ENCODE assay signal across 25 cellular contexts in the genomic region with DNA sequence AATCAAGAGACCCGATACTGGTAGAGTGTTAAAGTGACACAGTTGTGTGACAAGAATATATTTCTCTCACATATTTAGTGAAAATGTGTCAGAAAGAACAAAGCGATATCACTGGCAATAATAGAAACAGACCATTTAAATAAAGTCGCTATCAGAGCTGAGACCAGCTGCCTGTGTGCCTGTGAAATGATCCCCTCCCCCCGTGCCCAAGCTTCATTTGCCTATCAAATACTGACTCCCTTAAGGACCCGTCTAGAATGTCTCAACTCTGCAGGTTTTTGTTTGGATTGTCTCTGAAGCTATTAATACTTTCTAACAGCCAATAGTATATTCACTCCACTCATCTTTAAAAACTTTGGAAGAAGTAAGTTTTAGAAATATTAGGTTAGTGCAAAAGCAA.
"Had no signal": no experiment of that assay in that cellular context is flagged by ENCODE, and none has a peak within 500 bp of the region (broad histone marks: within the 10 kb centered on the region; RNA-seq: fewer than 3 reads in every experiment).

No MANE protein-coding gene starts in this region.

- H3K4me3 Mint-ChIP-seq: activated CD4-positive, alpha-beta T cell treated with anti-CD3 and anti-CD28 coated beads, Interleukin-2, amount 10 ng/mL, durations not matched to agents 7 days and 5 days; activated CD8-positive, alpha-beta memory T cell treated with anti-CD3 and anti-CD28 coated beads, Interleukin-2, amount 10 ng/mL, durations not matched to agents 7 days and 5 days; activated CD8-positive, alpha-beta T cell treated with anti-CD3 and anti-CD28 coated beads for 36 hours; activated naive CD8-positive, alpha-beta T cell treated with anti-CD3 and anti-CD28 coated beads, Interleukin-2, amount 50 U/mL, for 24 hours; naive thymus-derived CD8-positive, alpha-beta T cell; neural progenitor cell; stimulated activated naive B cell treated with anti-CD40 and anti-IgM and Interleukin-4, amounts not matched to agents 10 μg/mL and 1 μg/mL and 100 μg/mL, for 72 hours had no signal

- ATAC-seq: activated CD4-positive, CD25-positive, alpha-beta regulatory T cell treated with anti-CD3 and anti-CD28 coated beads, Interleukin-2, amount 50 U/mL, for 24 hours; activated CD8-positive, alpha-beta memory T cell treated with anti-CD3 and anti-CD28 coated beads, Interleukin-2, amount 10 ng/mL, durations not matched to agents 7 days and 5 days; activated CD8-positive, alpha-beta T cell treated with anti-CD3 and anti-CD28 coated beads for 36 hours; activated naive CD8-positive, alpha-beta T cell treated with anti-CD3 and anti-CD28 coated beads, Interleukin-2, amount 50 U/mL, for 24 hours; body of pancreas; foreskin keratinocyte; left lobe of liver; lower lobe of right lung; naive thymus-derived CD8-positive, alpha-beta T cell; stimulated activated naive B cell treated with anti-CD40 and anti-IgM and Interleukin-4, amounts not matched to agents 10 μg/mL and 1 μg/mL and 100 μg/mL, for 72 hours had no signal

- H3K9me3 Mint-ChIP-seq: activated CD4-positive, alpha-beta T cell treated with anti-CD3 and anti-CD28 coated beads, Interleukin-2, amount 10 ng/mL, durations not matched to agents 7 days and 5 days; activated CD8-positive, alpha-beta T cell treated with anti-CD3 and anti-CD28 coated beads for 36 hours; activated naive CD8-positive, alpha-beta T cell treated with anti-CD3 and anti-CD28 coated beads, Interleukin-2, amount 50 U/mL, for 24 hours; neural progenitor cell; stimulated activated naive B cell treated with anti-CD40 and anti-IgM and Interleukin-4, amounts not matched to agents 10 μg/mL and 1 μg/mL and 100 μg/mL, for 72 hours had no signal

- H3K27ac Mint-ChIP-seq: activated CD4-positive, alpha-beta T cell treated with anti-CD3 and anti-CD28 coated beads, Interleukin-2, amount 10 ng/mL, durations not matched to agents 7 days and 5 days; activated CD8-positive, alpha-beta memory T cell treated with anti-CD3 and anti-CD28 coated beads, Interleukin-2, amount 10 ng/mL, durations not matched to agents 7 days and 5 days; activated CD8-positive, alpha-beta T cell treated with anti-CD3 and anti-CD28 coated beads for 36 hours; activated naive CD8-positive, alpha-beta T cell treated with anti-CD3 and anti-CD28 coated beads, Interleukin-2, amount 50 U/mL, for 24 hours; stimulated activated naive B cell treated with anti-CD40 and anti-IgM and Interleukin-4, amounts not matched to agents 10 μg/mL and 1 μg/mL and 100 μg/mL, for 72 hours had no signal

- H3K27me3 Mint-ChIP-seq: activated CD8-positive, alpha-beta T cell treated with anti-CD3 and anti-CD28 coated beads for 36 hours; activated naive CD8-positive, alpha-beta T cell treated with anti-CD3 and anti-CD28 coated beads, Interleukin-2, amount 50 U/mL, for 24 hours had no signal

- DNase-seq: activated CD4-positive, alpha-beta T cell treated with anti-CD3 and anti-CD28 coated beads, Interleukin-2, amount 10 ng/mL, durations not matched to agents 7 days and 5 days; activated CD8-positive, alpha-beta memory T cell treated with anti-CD3 and anti-CD28 coated beads, Interleukin-2, amount 10 ng/mL, durations not matched to agents 7 days and 5 days; activated CD8-positive, alpha-beta T cell treated with anti-CD3 and anti-CD28 coated beads for 36 hours; activated gamma-delta T cell; activated naive CD4-positive, alpha-beta T cell treated with anti-CD3 and anti-CD28 coated beads, Interleukin-2, amount 50 U/mL, for 16 hours; activated naive CD8-positive, alpha-beta T cell treated with anti-CD3 and anti-CD28 coated beads, Interleukin-2, amount 50 U/mL, for 24 hours; activated T-cell treated with anti-CD3 and anti-CD28 coated beads for 4 hours; caudate nucleus; dermis blood vessel endothelial cell; effector CD8-positive, alpha-beta T cell; erythroblast; foreskin keratinocyte; kidney; lower lobe of right lung; naive thymus-derived CD8-positive, alpha-beta T cell; retina; sigmoid colon; stimulated activated CD4-positive, alpha-beta T cell treated with anti-CD3 and anti-CD28 coated beads, Interleukin-2, amount 100 ng/mL, for 48 hours; stimulated activated CD8-positive, alpha-beta memory T cell treated with anti-CD3 and anti-CD28 coated beads, Interleukin-4, amount 100 ng/mL, for 48 hours; stimulated activated naive B cell treated with anti-CD40 and anti-IgM and Interleukin-4, amounts not matched to agents 10 μg/mL and 1 μg/mL and 100 μg/mL, for 72 hours; transverse colon had no signal

- H3K4me1 Mint-ChIP-seq: activated naive CD8-positive, alpha-beta T cell treated with anti-CD3 and anti-CD28 coated beads, Interleukin-2, amount 50 U/mL, for 24 hours; stimulated activated naive B cell treated with anti-CD40 and anti-IgM and Interleukin-4, amounts not matched to agents 10 μg/mL and 1 μg/mL and 100 μg/mL, for 72 hours had no signal

- H3K36me3 Mint-ChIP-seq: activated CD8-positive, alpha-beta memory T cell treated with anti-CD3 and anti-CD28 coated beads, Interleukin-2, amount 10 ng/mL, durations not matched to agents 7 days and 5 days; naive thymus-derived CD8-positive, alpha-beta T cell; neural progenitor cell; stimulated activated naive B cell treated with anti-CD40 and anti-IgM and Interleukin-4, amounts not matched to agents 10 μg/mL and 1 μg/mL and 100 μg/mL, for 72 hours had no signal
